In genomic region chr12:126747530-126748149, GRCh38 we compare ENCODE assay signal across 8 cellular contexts.
DNase-seq lines count a peak whose midpoint lies in the region; ATAC-seq and TF ChIP-seq lines count a peak whose summit lies in the region.

No MANE protein-coding gene starts in this region.

- H3K4me1 Mint-ChIP-seq in T-cell, result no peaks in the 10 kb centered on the region

- peaks cover 4% of the 10 kb centered on the region for H3K36me3 Mint-ChIP-seq in T-cell

- POLR2A ChIA-PET in T-cell (lab: Charles Lee), result no interaction called here

- no peak overlapping the region for H3K4me3 Mint-ChIP-seq in T-cell

- CTCF ChIA-PET in T-cell (lab: Charles Lee), result interaction anchor here (0.5 to 1.8 kb wide), 9 partner anchors 8 to 1667 kb away, joined by 3 to 6 read pairs (median 4); no protein-coding TSS in a partner anchor

- peaks cover 0 to 6% (median 0%) of the 10 kb centered on the region in 3 donors for H3K9me3 Mint-ChIP-seq in T-cell

- in situ Hi-C loops in astrocyte of the spinal cord (cut with HindIII; ENCODE audit: low sequenced_read_pairs), result no loop called here

- peak; percentile 87 for TF ChIP-seq CTCF in astrocyte of the spinal cord (IDR thresholded peaks at IDR 0.05; ENCODE audit: low read depth, low read length)

- DNase-seq in DMS 273 (lab: John Stamatoyannopoulos, UW; ENCODE audit: unreplicated experiment) (peak; percentile 52), DMS 273 treated with DMSO at 0.1 percent for 48 hours (lab: John Stamatoyannopoulos, UW) (no peak), T-cell (peak in 25 of 34 experiments; percentile 6 to 48 (median 30)), astrocyte of the spinal cord (ENCODE audit: low read depth, low spot score) (peak; percentile 27), islet precursor cell (peak; percentile 80), foreskin melanocyte (no peak)
- peak; percentile 35 for DNase-seq in stimulated activated CD8-positive, alpha-beta memory T cell treated with anti-CD3 and anti-CD28 coated beads, Interleukin-12 subunit alpha, Interleukin-12 subunit beta, amount 100 ng/mL, for 1 hour (ENCODE audit: low read depth)

- no peak overlapping the region for H3K4me3 ChIP-seq in astrocyte of the spinal cord (ENCODE audit: low read depth, low read length)

- ATAC-seq in HG03432 (IDR thresholded peaks at IDR 0.05; ENCODE audit: unreplicated experiment), result peak; percentile 70
- peak in 1 of 4 experiments; percentile 56 for ATAC-seq in T-cell (replicated peaks in 1 of 4)

- no peaks in the 10 kb centered on the region for H3K27me3 Mint-ChIP-seq in T-cell

- H3K27ac Mint-ChIP-seq in T-cell, result no peak overlapping the region

Comparison
In these comparisons a context has a peak if more than half of its experiments do, and no peak if none do; other contexts are left out.
1. DNase-seq: peak in DMS 273 (single experiment), T-cell (25 of 34), astrocyte of the spinal cord (single experiment), islet precursor cell (single experiment) and stimulated activated CD8-positive, alpha-beta memory T cell treated with anti-CD3 and anti-CD28 coated beads, Interleukin-12 subunit alpha, Interleukin-12 subunit beta, amount 100 ng/mL, for 1 hour (single experiment); none in DMS 273 treated with DMSO at 0.1 percent for 48 hours (single experiment) and foreskin melanocyte (single experiment).